ENCODE assay signal across 8 cellular contexts in the genomic region with DNA sequence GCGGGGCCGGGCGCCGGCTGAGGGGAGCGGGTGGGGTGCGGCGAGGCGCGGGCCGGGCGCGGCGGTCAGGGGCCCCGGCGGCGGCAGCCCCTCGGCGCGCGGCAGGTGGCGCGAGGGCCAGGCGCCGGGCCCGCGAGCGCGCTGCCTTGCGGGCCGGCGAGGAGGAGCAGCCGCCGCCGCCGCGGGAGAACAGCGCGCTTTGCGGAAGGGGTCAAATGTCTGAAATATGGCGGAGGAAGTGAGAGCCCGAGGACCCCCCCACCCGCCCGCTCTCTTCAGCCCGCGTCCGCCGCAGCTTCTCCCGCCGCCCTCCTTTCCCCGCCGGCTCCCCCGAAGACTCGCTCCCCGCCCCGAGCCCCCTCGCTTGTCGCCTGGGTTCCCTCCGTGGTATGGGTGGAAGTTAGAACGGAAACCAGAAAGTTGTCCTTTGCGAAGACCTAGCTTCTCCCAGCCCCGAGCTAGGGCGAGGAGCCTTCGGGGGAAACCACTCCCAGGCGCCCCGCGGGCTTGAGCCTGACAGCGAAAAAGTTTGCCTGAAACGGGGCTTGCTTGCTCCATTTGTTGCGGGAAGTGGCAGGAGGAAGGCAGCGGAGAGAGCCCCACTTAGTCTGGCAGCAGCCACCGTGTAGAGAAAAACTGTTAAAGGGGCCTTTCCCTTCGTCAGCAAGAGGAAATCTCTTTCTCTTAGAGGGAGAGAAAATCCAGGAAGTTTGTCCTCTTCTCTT. TPM values are rescaled to one million over a fixed set of nuclear protein-coding genes. Genes with fewer than 3 reads are reported as not detected.
DNase-seq lines count a peak whose midpoint lies in the region; ATAC-seq, FAIRE-seq and TF ChIP-seq lines count a peak whose summit lies in the region.

No MANE protein-coding gene starts in this region.

- FAIRE-seq in RCC 7860 (lab: Jason Lieb, UNC): no peak

- H3K9me3 Mint-ChIP-seq in natural killer cell treated with Interleukin-12 subunit alpha and Interleukin-12 subunit beta and Interleukin-15 and Interleukin-18, amount 100 ng/mL, for 72 hours: no peaks in the 10 kb centered on the region

- H3K27me3 Mint-ChIP-seq in natural killer cell treated with Interleukin-12 subunit alpha and Interleukin-12 subunit beta and Interleukin-15 and Interleukin-18, amount 100 ng/mL, for 72 hours: no peaks in the 10 kb centered on the region

- peak; percentile 34 for ATAC-seq in GM19035 (IDR thresholded peaks at IDR 0.05; ENCODE audit: unreplicated experiment)
- ATAC-seq in HG03342 (IDR thresholded peaks at IDR 0.05; ENCODE audit: unreplicated experiment): peak; percentile 28
- peak; percentile 50 to 52 for ATAC-seq in natural killer cell treated with Interleukin-12 subunit alpha and Interleukin-12 subunit beta and Interleukin-15 and Interleukin-18, amount 100 ng/mL, for 72 hours

- H3K27ac Mint-ChIP-seq in natural killer cell treated with Interleukin-12 subunit alpha and Interleukin-12 subunit beta and Interleukin-15 and Interleukin-18, amount 100 ng/mL, for 72 hours: peak overlapping the region; percentile 99

- intact Hi-C loops in tibial artery (cut with DNase I; ENCODE audit: low total_unique reads): loop anchor here (5.0 kb wide), 1 partner anchor 249 kb away; no protein-coding TSS in a partner anchor

- H3K27me3 ChIP-seq in BE2C: peaks cover 3% of the 10 kb centered on the region; the same call in 1 of the 2 replicates
- no peaks in the 10 kb centered on the region for H3K27me3 ChIP-seq in tibial artery

- DNase-seq in BE2C: peak; percentile 45
- DNase-seq in RCC 7860 (ENCODE audit: low spot score): peak; percentile 37
- DNase-seq in activated gamma-delta T cell treated with Interleukin-2 at 50 U/mL for 16 hours: peak; percentile 36
- peak; percentile 74 for DNase-seq in fibroblast of villous mesenchyme (ENCODE audit: low read depth)
- DNase-seq in natural killer cell treated with Interleukin-12 subunit alpha and Interleukin-12 subunit beta and Interleukin-15 and Interleukin-18, amount 100 ng/mL, for 72 hours (ENCODE audit: low spot score): peak; percentile 67
- DNase-seq in tibial artery: peak; percentile 80 to 83

- H3K27ac ChIP-seq in tibial artery: peak overlapping the region; percentile 88 to 96

- peak overlapping the region; percentile 99 for H3K4me3 Mint-ChIP-seq in natural killer cell treated with Interleukin-12 subunit alpha and Interleukin-12 subunit beta and Interleukin-15 and Interleukin-18, amount 100 ng/mL, for 72 hours

- H3K4me1 ChIP-seq in BE2C: no peaks in the 10 kb centered on the region; the same call in 1 of the 2 replicates
- H3K4me1 ChIP-seq in tibial artery: peaks cover 0 to 48% (median 29%) of the 10 kb centered on the region in 4 donors

- H3K4me3 ChIP-seq in BE2C (ENCODE audit: low read depth, low read length) (peak overlapping the region; percentile 98), fibroblast of villous mesenchyme (ENCODE audit: low read depth, low read length) (peak overlapping the region; percentile 87), tibial artery (peak overlapping the region; percentile 57 to 80)

- H3K36me3 ChIP-seq in BE2C: peaks cover 5% of the 10 kb centered on the region; the same call in 1 of the 2 replicates
- H3K36me3 ChIP-seq in tibial artery: no peaks in the 10 kb centered on the region

- no peak for TF ChIP-seq CTCF in BE2C (IDR thresholded peaks at IDR 0.05; ENCODE audit: low read depth, low read length)
- TF ChIP-seq CTCF in fibroblast of villous mesenchyme (IDR thresholded peaks at IDR 0.05; ENCODE audit: insufficient read depth, low read depth, low read length): no peak
- no peak for TF ChIP-seq CTCF in tibial artery (IDR thresholded peaks at IDR 0.05)

- no peaks in the 10 kb centered on the region for H3K9me3 ChIP-seq in BE2C
- no peaks in the 10 kb centered on the region for H3K9me3 ChIP-seq in tibial artery

- peaks cover 40 to 58% of the 10 kb centered on the region in 2 donors for H3K4me1 Mint-ChIP-seq in natural killer cell treated with Interleukin-12 subunit alpha and Interleukin-12 subunit beta and Interleukin-15 and Interleukin-18, amount 100 ng/mL, for 72 hours (ENCODE audit: low read depth in 2 of 2)

- peaks cover 35% of the 10 kb centered on the region for H3K36me3 Mint-ChIP-seq in natural killer cell treated with Interleukin-12 subunit alpha and Interleukin-12 subunit beta and Interleukin-15 and Interleukin-18, amount 100 ng/mL, for 72 hours

RNA-seq across cellular contexts. Expression of a gene that starts 0.6 kb away (rescaled TPM):
- polyA plus RNA-seq in BE2C (2012; ENCODE audit: insufficient read depth, insufficient read length, low read depth): 103 TPM
- total RNA-seq in fibroblast of villous mesenchyme: 125 and 155 TPM in 2 replicates
- total RNA-seq in natural killer cell treated with Interleukin-12 subunit alpha and Interleukin-12 subunit beta and Interleukin-15 and Interleukin-18, amount 100 ng/mL, for 72 hours: 100 to 1,000 TPM; 328 to 448 TPM

Comparison
In these comparisons a context has a peak if more than half of its experiments do, and no peak if none do; other contexts are left out.
1. Peak in every context shown above with its lines: DNase-seq, ATAC-seq, H3K4me3 ChIP-seq and H3K27ac ChIP-seq.